ENCODE assay signal across 8 cellular contexts in the genomic region with DNA sequence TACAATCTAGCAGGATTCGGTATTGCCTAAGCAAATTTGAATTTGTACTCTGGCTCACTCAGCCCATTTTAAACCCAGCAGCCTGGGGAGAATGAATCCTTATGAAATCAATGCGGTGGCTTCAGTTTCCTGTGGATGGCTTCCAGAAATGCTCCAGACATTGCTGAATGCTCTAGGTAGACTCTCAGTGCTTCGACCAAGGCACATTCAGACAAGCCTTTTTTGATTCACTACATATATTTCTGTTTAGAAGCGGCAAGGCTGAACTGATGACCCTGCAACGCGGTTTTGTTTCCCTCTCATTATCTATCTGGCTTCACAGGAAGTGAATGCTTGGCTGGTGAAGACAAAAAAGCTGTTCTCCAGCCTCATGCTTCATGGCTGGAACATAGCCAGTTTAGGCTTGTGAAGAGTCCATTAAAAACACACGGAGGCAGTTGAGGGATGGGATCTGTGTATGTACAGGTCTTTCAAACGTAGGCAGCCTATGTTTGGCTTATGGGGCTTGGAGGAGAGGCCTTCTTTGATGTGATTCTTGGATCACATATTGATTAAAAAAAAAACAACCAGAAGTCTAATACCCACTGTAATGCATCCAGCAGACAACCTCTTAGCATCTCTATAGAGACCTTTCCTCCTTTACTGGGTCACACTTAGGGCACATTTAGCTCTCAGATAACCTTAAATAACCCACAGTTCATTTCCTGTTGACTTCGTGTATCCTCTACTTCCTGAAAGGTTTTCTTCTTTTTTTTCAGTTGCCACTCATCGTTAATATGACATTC.
DNase-seq lines count a peak whose midpoint lies in the region; ATAC-seq and TF ChIP-seq lines count a peak whose summit lies in the region.

No MANE protein-coding gene starts in this region.

- in situ Hi-C loops in GM13977 (cut with MboI; ENCODE audit: low pct_unique_long_range_greater_than_20kb, low sequenced_read_pairs, unreplicated experiment), result no loop called here

- no peak overlapping the region for H2AK5ac ChIP-seq in neuronal stem cell (ENCODE audit: low read depth, low read length)

- H2BK120ac ChIP-seq in neuronal stem cell (ENCODE audit: low read depth, low read length), result no peak overlapping the region

- H2BK12ac ChIP-seq in neuronal stem cell (ENCODE audit: low read length), result no peak overlapping the region

- no peak overlapping the region for H3K4ac ChIP-seq in neuronal stem cell (ENCODE audit: low read length)

- no peaks in the 10 kb centered on the region for H3K79me1 ChIP-seq in neuronal stem cell (ENCODE audit: low read depth, low read length)

- no peak overlapping the region for H3K9ac ChIP-seq in neuronal stem cell (ENCODE audit: low read depth, low read length, poor library complexity)

- peak overlapping the region; percentile 63 for H3K27ac ChIP-seq in 22Rv1
- H3K27ac ChIP-seq in neuronal stem cell (replicated peaks; ENCODE audit: low read length), result no peak overlapping the region

- TF ChIP-seq CTCF in 22Rv1 (IDR thresholded peaks at IDR 0.05) (no peak), GM13977 (IDR thresholded peaks at IDR 0.05; ENCODE audit: extremely low read depth, insufficient read depth, missing control alignments) (no peak), fibroblast of mammary gland (conservative IDR thresholded peaks at IDR 0.05; ENCODE audit: control insufficient read depth, insufficient read depth, low read depth, low read length) (no peak)

- no peak overlapping the region for H2BK15ac ChIP-seq in neuronal stem cell (ENCODE audit: low read length)

- no peaks in the 10 kb centered on the region for H3K27me3 ChIP-seq in neuronal stem cell (ENCODE audit: control insufficient read depth in 3 of 3, insufficient read depth in 3 of 3, low read depth in 1 of 3, low read length in 3 of 3)

- peak; percentile 9 for DNase-seq in GM13977 (ENCODE audit: low spot score)
- DNase-seq in NCI-H2107 treated with DMSO at 0.1 percent for 48 hours (lab: John Stamatoyannopoulos, UW; ENCODE audit: unreplicated experiment), result peak; percentile 94
- DNase-seq in activated CD4-positive, alpha-beta T cell treated with anti-CD3 and anti-CD28 coated beads, Interleukin-2, amount 50 U/mL, for 1 hour, result peak; percentile 11
- peak; percentile 93 for DNase-seq in fibroblast of mammary gland (ENCODE audit: low read depth)
- no peak for DNase-seq in neuronal stem cell (ENCODE audit: low spot score)
- no peak for DNase-seq in SW 1271 (lab: John Stamatoyannopoulos, UW)

- H4K91ac ChIP-seq in neuronal stem cell (ENCODE audit: low read depth, low read length, poor library complexity), result no peak overlapping the region

- no peak overlapping the region for H3K23ac ChIP-seq in neuronal stem cell (ENCODE audit: low read depth, low read length, poor library complexity)

- H3K14ac ChIP-seq in neuronal stem cell (ENCODE audit: low read length), result no peak overlapping the region

- no peak overlapping the region for H3K4me3 ChIP-seq in fibroblast of mammary gland (ENCODE audit: control insufficient read depth, low read depth, low read length)
- no peak overlapping the region for H3K4me3 ChIP-seq in neuronal stem cell (ENCODE audit: low read length in 2 of 2)

- no peaks in the 10 kb centered on the region for H3K9me3 ChIP-seq in neuronal stem cell (replicated peaks in 1 of 2; ENCODE audit: control insufficient read depth in 2 of 2, insufficient read depth in 1 of 2, low read depth in 1 of 2, low read length in 2 of 2)

- H3K4me1 ChIP-seq in neuronal stem cell (ENCODE audit: control insufficient read depth in 2 of 2, insufficient read depth in 1 of 2, low read depth in 1 of 2, low read length in 2 of 2), result peaks cover 2 to 19% of the 10 kb centered on the region in 2 donors

- H3K18ac ChIP-seq in neuronal stem cell (ENCODE audit: low read length), result no peak overlapping the region

- peak overlapping the region; percentile 57 for H2AFZ ChIP-seq in neuronal stem cell (ENCODE audit: low read length)

- no peaks in the 10 kb centered on the region for H3K36me3 ChIP-seq in neuronal stem cell (replicated peaks in 1 of 2; ENCODE audit: control insufficient read depth in 2 of 2, insufficient read depth in 2 of 2, low read length in 2 of 2)

- peak; percentile 74 for ATAC-seq in HG02938 (IDR thresholded peaks at IDR 0.05; ENCODE audit: unreplicated experiment)

- no peak overlapping the region for H2BK5ac ChIP-seq in neuronal stem cell (ENCODE audit: low read length)

- no CpG with 5 or more reads among the region's 10 CpGs for WGBS in neuronal stem cell (ENCODE audit: extremely low coverage in 2 of 2, insufficient read length in 2 of 2, insufficient replicate concordance in 1 of 2), 2 donors

- no peak overlapping the region for H4K8ac ChIP-seq in neuronal stem cell (ENCODE audit: low read depth, low read length)

- no peak overlapping the region for H3K4me2 ChIP-seq in neuronal stem cell (ENCODE audit: insufficient read depth, low read length, poor library complexity, severe bottlenecking)

Comparison
In these comparisons a context has a peak if more than half of its experiments do, and no peak if none do; other contexts are left out.
1. DNase-seq: peak in GM13977 (single experiment), NCI-H2107 treated with DMSO at 0.1 percent for 48 hours (single experiment), activated CD4-positive, alpha-beta T cell treated with anti-CD3 and anti-CD28 coated beads, Interleukin-2, amount 50 U/mL, for 1 hour (single experiment) and fibroblast of mammary gland (single experiment); none in neuronal stem cell (single experiment) and SW 1271 (0 of 2).